ENCODE assay signal across 10 cellular contexts in the genomic region with DNA sequence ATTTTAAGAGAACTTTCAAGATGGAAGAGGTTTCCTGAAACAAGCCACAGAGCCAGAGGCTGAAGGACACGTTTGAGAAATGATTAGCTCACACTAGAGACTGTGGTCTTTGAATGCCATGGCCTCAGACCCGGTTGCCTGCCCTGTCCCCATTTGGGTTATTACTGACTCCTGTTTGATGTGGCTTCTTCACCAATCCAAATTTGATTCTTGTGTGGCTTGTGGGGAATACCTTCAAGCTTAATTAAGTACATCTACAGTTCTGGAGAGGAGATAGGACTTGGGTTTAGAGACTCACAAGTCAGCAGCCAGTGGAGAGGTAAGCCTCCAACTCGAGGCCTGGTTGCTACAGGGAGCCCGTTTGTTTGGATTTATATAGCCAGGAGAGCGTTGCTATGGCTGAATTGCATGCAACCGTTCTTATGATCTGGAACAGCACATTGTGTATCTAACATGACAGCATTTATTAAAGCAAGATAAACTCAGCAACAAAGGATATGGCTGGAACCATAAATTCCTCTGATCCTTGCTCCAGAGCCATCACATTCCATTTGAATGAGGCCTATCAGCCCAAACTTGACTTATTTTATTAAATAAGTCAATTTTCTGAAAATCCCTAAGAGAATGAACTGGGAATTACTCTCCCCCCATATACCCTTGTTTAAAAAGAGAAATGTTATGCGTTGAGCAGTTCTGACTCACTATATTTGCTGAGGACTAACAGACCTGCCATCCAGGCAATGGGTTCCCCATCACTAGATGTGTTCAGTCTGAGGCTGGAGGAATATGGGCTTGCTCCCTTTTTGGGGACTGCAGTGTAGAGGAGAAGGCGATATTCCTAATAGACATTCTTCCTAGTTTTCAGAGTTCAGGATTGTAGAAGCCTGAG.
DNase-seq lines count a peak whose midpoint lies in the region; ATAC-seq lines count a peak whose summit lies in the region.
"Had no signal": no experiment of that assay in that cellular context is flagged by ENCODE, and none has a peak within 500 bp of the region (broad histone marks: within the 10 kb centered on the region; RNA-seq: fewer than 3 reads in every experiment).

No MANE protein-coding gene starts in this region.

- ATAC-seq in left colon (peak; percentile 33), sciatic nerve (no peak)

- DNase-seq in GM04504 (ENCODE audit: low read depth) (peak; percentile 89), amniotic epithelial cell (ENCODE audit: low read depth) (peak; percentile 94), left colon (peak in 1 of 2 donors; percentile 58), stromal cell of bone marrow (ENCODE audit: low read depth) (peak; percentile 79), NCI-H2081 treated with DMSO at 0.1 percent for 48 hours (lab: John Stamatoyannopoulos, UW) (no peak), NCI-H1105 (lab: John Stamatoyannopoulos, UW) (no peak), sciatic nerve (ENCODE audit: low spot score) (no peak)
- DNase-seq in stimulated activated CD4-positive, alpha-beta T cell treated with anti-CD3 and anti-CD28 coated beads, Interleukin-1b, Interleukin-23, amount 100 ng/mL, for 48 hours, result no peak
- DNase-seq: activated CD4-positive, alpha-beta T cell treated with anti-CD3 and anti-CD28 coated beads, Interleukin-2, amount 50 U/mL, for 4 hours; NCI-H774 had no signal

- intact Hi-C loops in left colon (cut with DNase I, micrococcal nuclease), result loop anchor here in 1 of 2 donors (10.0 kb wide), 1 partner anchor 284 kb away; no protein-coding TSS in a partner anchor
- intact Hi-C loops in sciatic nerve (cut with DNase I), result loop anchor here (10.0 kb wide), 1 partner anchor 354 kb away; no protein-coding TSS in a partner anchor

Comparison
In these comparisons a context has a peak if more than half of its experiments do, and no peak if none do; other contexts are left out.
1. DNase-seq: peak in GM04504 (single experiment), amniotic epithelial cell (single experiment) and stromal cell of bone marrow (single experiment); none in NCI-H2081 treated with DMSO at 0.1 percent for 48 hours (single experiment), NCI-H1105 (single experiment), stimulated activated CD4-positive, alpha-beta T cell treated with anti-CD3 and anti-CD28 coated beads, Interleukin-1b, Interleukin-23, amount 100 ng/mL, for 48 hours (single experiment) and sciatic nerve (single experiment).